Comparison of ENCODE assay signal across 9 cellular contexts in genomic region chr10:29392376-29393021, GRCh38.
A peak's percentile ranks its signal among the peaks of the same experiment; 100 is the strongest.
DNase-seq lines count a peak whose midpoint lies in the region; ATAC-seq and TF ChIP-seq lines count a peak whose summit lies in the region.
"Had no signal": no experiment of that assay in that cellular context is flagged by ENCODE, and none has a peak within 500 bp of the region (broad histone marks: within the 10 kb centered on the region; RNA-seq: fewer than 3 reads in every experiment).

No MANE protein-coding gene starts in this region.

- H3K4me3 ChIP-seq in HFF-Myc (replicated peaks; ENCODE audit: low read depth, low read length) (no peak overlapping the region), iPS DF 6.9 (ENCODE audit: low read length) (no peak overlapping the region)

- peaks cover 19% of the 10 kb centered on the region for H3K27me3 Mint-ChIP-seq in activated CD8-positive, alpha-beta memory T cell treated with anti-CD3 and anti-CD28 coated beads, Interleukin-2, amount 10 ng/mL, durations not matched to agents 7 days and 5 days

- CTCF ChIA-PET in activated CD8-positive, alpha-beta memory T cell treated with anti-CD3 and anti-CD28 coated beads, Interleukin-2, amount 10 ng/mL, durations not matched to agents 7 days and 5 days (lab: Charles Lee), result interaction anchor here (0.9 to 2.6 kb wide), 14 partner anchors 9 to 354 kb away, joined by 3 to 8 read pairs (median 4); no protein-coding TSS in a partner anchor

- no peak for DNase-seq in activated CD8-positive, alpha-beta memory T cell treated with anti-CD3 and anti-CD28 coated beads, Interleukin-2, amount 10 ng/mL, durations not matched to agents 7 days and 5 days
- DNase-seq in activated CD8-positive, alpha-beta memory T cell treated with anti-CD3 and anti-CD28 coated beads for 24 hours, result no peak
- DNase-seq in HFF-Myc (ENCODE audit: extremely low read depth, low read depth), result no peak
- DNase-seq in NCI-H510A (lab: John Stamatoyannopoulos, UW), result peak; percentile 19
- peak; percentile 35 for DNase-seq in amniotic epithelial cell (ENCODE audit: low read depth)
- peak; percentile 20 for DNase-seq in iPS DF 6.9 (ENCODE audit: low read depth, low spot score)
- DNase-seq in stimulated activated CD4-positive, alpha-beta T cell treated with anti-CD3 and anti-CD28 coated beads, Interleukin-4, amount 100 ng/mL, for 48 hours (ENCODE audit: low read depth in 2 of 2), result peak; percentile 18 to 23
- DNase-seq: activated naive CD8-positive, alpha-beta T cell treated with anti-CD3 and anti-CD28 coated beads, Interleukin-2, amount 10 ng/mL, durations not matched to agents 7 days and 5 days had no signal

- no peaks in the 10 kb centered on the region for H3K9me3 ChIP-seq in iPS DF 6.9 (ENCODE audit: control insufficient read depth, insufficient read depth, low read length)

- H3K4me1 ChIP-seq in iPS DF 6.9 (ENCODE audit: control insufficient read depth, insufficient read depth, low read length), result no peaks in the 10 kb centered on the region

- no peaks in the 10 kb centered on the region for H3K36me3 Mint-ChIP-seq in activated CD8-positive, alpha-beta memory T cell treated with anti-CD3 and anti-CD28 coated beads, Interleukin-2, amount 10 ng/mL, durations not matched to agents 7 days and 5 days
- H3K36me3 Mint-ChIP-seq: activated naive CD8-positive, alpha-beta T cell treated with anti-CD3 and anti-CD28 coated beads, Interleukin-2, amount 10 ng/mL, durations not matched to agents 7 days and 5 days had no signal

- H3K4me3 Mint-ChIP-seq in activated CD8-positive, alpha-beta memory T cell treated with anti-CD3 and anti-CD28 coated beads, Interleukin-2, amount 10 ng/mL, durations not matched to agents 7 days and 5 days, result no peak overlapping the region
- H3K4me3 Mint-ChIP-seq: activated naive CD8-positive, alpha-beta T cell treated with anti-CD3 and anti-CD28 coated beads, Interleukin-2, amount 10 ng/mL, durations not matched to agents 7 days and 5 days had no signal

- H3K36me3 ChIP-seq in iPS DF 6.9 (ENCODE audit: control insufficient read depth, insufficient read depth, low read length), result no peaks in the 10 kb centered on the region

- H3K27ac Mint-ChIP-seq in activated CD8-positive, alpha-beta memory T cell treated with anti-CD3 and anti-CD28 coated beads, Interleukin-2, amount 10 ng/mL, durations not matched to agents 7 days and 5 days, result no peak overlapping the region
- H3K27ac Mint-ChIP-seq: activated naive CD8-positive, alpha-beta T cell treated with anti-CD3 and anti-CD28 coated beads, Interleukin-2, amount 10 ng/mL, durations not matched to agents 7 days and 5 days had no signal

- H3K4me1 Mint-ChIP-seq in activated CD8-positive, alpha-beta memory T cell treated with anti-CD3 and anti-CD28 coated beads, Interleukin-2, amount 10 ng/mL, durations not matched to agents 7 days and 5 days, result no peaks in the 10 kb centered on the region

- H3K27ac ChIP-seq in iPS DF 6.9 (ENCODE audit: low read length), result no peak overlapping the region

- H3K27me3 ChIP-seq in iPS DF 6.9 (ENCODE audit: control insufficient read depth, insufficient read depth, low read length), result no peaks in the 10 kb centered on the region

- ATAC-seq in activated CD8-positive, alpha-beta memory T cell treated with anti-CD3 and anti-CD28 coated beads, Interleukin-2, amount 10 ng/mL, durations not matched to agents 7 days and 5 days, result peak; percentile 58
- no peak for ATAC-seq in HG03039 (IDR thresholded peaks at IDR 0.05; ENCODE audit: unreplicated experiment)

- H3K9me3 Mint-ChIP-seq in activated CD8-positive, alpha-beta memory T cell treated with anti-CD3 and anti-CD28 coated beads, Interleukin-2, amount 10 ng/mL, durations not matched to agents 7 days and 5 days (ENCODE audit: low read depth), result no peaks in the 10 kb centered on the region
- H3K9me3 Mint-ChIP-seq: activated naive CD8-positive, alpha-beta T cell treated with anti-CD3 and anti-CD28 coated beads, Interleukin-2, amount 10 ng/mL, durations not matched to agents 7 days and 5 days had no signal

- peak; percentile 79 for TF ChIP-seq CTCF in HFF-Myc (IDR thresholded peaks at IDR 0.05; ENCODE audit: low read depth, low read length, missing control alignments)

- no CpG with 5 or more reads among the region's 4 CpGs for WGBS in iPS DF 6.9 (ENCODE audit: insufficient coverage, insufficient read length)

Comparison
In these comparisons a context has a peak if more than half of its experiments do, and no peak if none do; other contexts are left out.
1. DNase-seq: peak in NCI-H510A (single experiment), amniotic epithelial cell (single experiment), iPS DF 6.9 (single experiment) and stimulated activated CD4-positive, alpha-beta T cell treated with anti-CD3 and anti-CD28 coated beads, Interleukin-4, amount 100 ng/mL, for 48 hours (2 of 2); none in activated CD8-positive, alpha-beta memory T cell treated with anti-CD3 and anti-CD28 coated beads, Interleukin-2, amount 10 ng/mL, durations not matched to agents 7 days and 5 days (single experiment), activated CD8-positive, alpha-beta memory T cell treated with anti-CD3 and anti-CD28 coated beads for 24 hours (single experiment) and HFF-Myc (single experiment).